In genomic region chr4:154417358-154417673, GRCh38 we compare ENCODE assay signal across 11 cellular contexts.
A peak's percentile ranks its signal among the peaks of the same experiment; 100 is the strongest.
DNase-seq lines count a peak whose midpoint lies in the region; ATAC-seq and TF ChIP-seq lines count a peak whose summit lies in the region.
"Had no signal": no experiment of that assay in that cellular context is flagged by ENCODE, and none has a peak within 500 bp of the region (broad histone marks: within the 10 kb centered on the region; RNA-seq: fewer than 3 reads in every experiment).

No MANE protein-coding gene starts in this region.

- no peak for TF ChIP-seq CTCF in fibroblast of mammary gland (conservative IDR thresholded peaks at IDR 0.05; ENCODE audit: control insufficient read depth, insufficient read depth, low read depth, low read length)

- no peak overlapping the region for H3K9ac ChIP-seq in rectal smooth muscle tissue (ENCODE audit: low read length)

- H3K27me3 ChIP-seq in rectal smooth muscle tissue (ENCODE audit: control insufficient read depth, insufficient read depth, low read length): peaks cover 2% of the 10 kb centered on the region
- H3K27me3 ChIP-seq: upper lobe of right lung had no signal

- no peak overlapping the region for H3K4me3 Mint-ChIP-seq in activated naive CD8-positive, alpha-beta T cell treated with anti-CD3 and anti-CD28 coated beads for 36 hours

- peak; percentile 0 for ATAC-seq in GM18858 (IDR thresholded peaks at IDR 0.05; ENCODE audit: unreplicated experiment)

- no peaks in the 10 kb centered on the region for H3K36me3 ChIP-seq in rectal smooth muscle tissue (ENCODE audit: control insufficient read depth, insufficient read depth, low read length)
- H3K36me3 ChIP-seq: upper lobe of right lung had no signal

- H3K27ac ChIP-seq in rectal smooth muscle tissue (ENCODE audit: low read depth, low read length) (peak overlapping the region; percentile 92), substantia nigra (ENCODE audit: low read depth, low read length, poor library complexity, severe bottlenecking) (no peak overlapping the region)
- H3K27ac ChIP-seq: upper lobe of right lung had no signal

- DNase-seq in NAMALWA (ENCODE audit: low spot score) (peak; percentile 43), fibroblast of mammary gland (ENCODE audit: low read depth) (no peak), substantia nigra (lab: John Stamatoyannopoulos, UW) (no peak), retina (no peak), NCI-H1105 (lab: John Stamatoyannopoulos, UW) (no peak)
- no peak for DNase-seq in activated naive CD8-positive, alpha-beta T cell treated with anti-CD3 and anti-CD28 coated beads for 36 hours
- DNase-seq: effector CD8-positive, alpha-beta T cell; GF-D8 had no signal

- peaks cover 13% of the 10 kb centered on the region for H3K4me1 Mint-ChIP-seq in activated naive CD8-positive, alpha-beta T cell treated with anti-CD3 and anti-CD28 coated beads for 36 hours

- H3K36me3 Mint-ChIP-seq in activated naive CD8-positive, alpha-beta T cell treated with anti-CD3 and anti-CD28 coated beads for 36 hours: no peaks in the 10 kb centered on the region

- no peaks in the 10 kb centered on the region for H3K9me3 Mint-ChIP-seq in activated naive CD8-positive, alpha-beta T cell treated with anti-CD3 and anti-CD28 coated beads for 36 hours

- H3K4me3 ChIP-seq in fibroblast of mammary gland (ENCODE audit: control insufficient read depth, low read depth, low read length): peak overlapping the region; percentile 56
- peak overlapping the region; percentile 73 for H3K4me3 ChIP-seq in rectal smooth muscle tissue (ENCODE audit: low read length)

- H3K27ac Mint-ChIP-seq in activated naive CD8-positive, alpha-beta T cell treated with anti-CD3 and anti-CD28 coated beads for 36 hours: no peak overlapping the region

- peaks cover 17% of the 10 kb centered on the region for H3K4me1 ChIP-seq in rectal smooth muscle tissue (ENCODE audit: control insufficient read depth, insufficient read depth, low read length)
- H3K4me1 ChIP-seq: upper lobe of right lung had no signal

- peaks cover 66% of the 10 kb centered on the region for H3K27me3 Mint-ChIP-seq in activated naive CD8-positive, alpha-beta T cell treated with anti-CD3 and anti-CD28 coated beads for 36 hours
